ENCODE assay signal across 1 cellular context in genomic region chr19:48363810-48364563, GRCh38.
TF ChIP-seq lines count a peak whose summit lies in the region.

TSS of gene SYNGR4 (plus strand) at chr19:48364367. CDS start at chr19:48365843, 1,476 bp downstream.
TSS of gene TMEM143 (minus strand) at chr19:48363940. CDS start at chr19:48363920, 20 bp downstream.

TF ChIP-seq in H1, 55 proteins besides CTCF, POLR2A, EP300 and RAD21 (continued from another document):
- TF ChIP-seq CHD7 (IDR thresholded peaks at IDR 0.05; ENCODE audit: insufficient replicate concordance, low read length) (no peak), YY1 (IDR thresholded peaks at IDR 0.05; ENCODE audit: low read depth, low read length) (no peak), TAF7 (optimal IDR thresholded peaks at IDR 0.05; ENCODE audit: borderline replicate concordance, low read depth, low read length) (no peak), KDM1A (IDR thresholded peaks at IDR 0.05; ENCODE audit: borderline replicate concordance, low read length) (no peak), MAFK (IDR thresholded peaks at IDR 0.05; ENCODE audit: low read depth, low read length) (no peak; the same call in 1 of the 2 replicates), SAP30 (IDR thresholded peaks at IDR 0.05; ENCODE audit: insufficient read depth, insufficient replicate concordance, low read length) (no peak), SUZ12 (IDR thresholded peaks at IDR 0.05; ENCODE audit: low read length) (no peak), SIN3A (conservative IDR thresholded peaks at IDR 0.05 in 1 of 2, IDR thresholded peaks at IDR 0.05 in 1 of 2; ENCODE audit: low read depth in 1 of 2, low read length in 2 of 2) (no peak), MAX (IDR thresholded peaks at IDR 0.05) (peak; percentile 90), ATF2 (IDR thresholded peaks at IDR 0.05; ENCODE audit: low read length) (no peak), ATF3 (IDR thresholded peaks at IDR 0.05; ENCODE audit: insufficient read depth, low read depth, low read length) (peak; percentile 34; the same call in 1 of the 2 replicates), POU5F1 (IDR thresholded peaks at IDR 0.05; ENCODE audit: low read depth, low read length) (no peak), JUN (IDR thresholded peaks at IDR 0.05; ENCODE audit: low read depth, low read length) (no peak), GABPA (IDR thresholded peaks at IDR 0.05; ENCODE audit: borderline replicate concordance, insufficient read depth, low read length) (no peak), SIX5 (IDR thresholded peaks at IDR 0.05; ENCODE audit: low read depth, low read length) (no peak), BRCA1 (IDR thresholded peaks at IDR 0.05; ENCODE audit: low read depth, low read length) (0 out of 2 replicates have a peak, but pooled peaks have one; percentile 30), TBP (IDR thresholded peaks at IDR 0.05; ENCODE audit: low read depth, low read length) (no peak; the same call in 1 of the 2 replicates), TEAD4 (IDR thresholded peaks at IDR 0.05; ENCODE audit: low read depth, low read length) (no peak), SP2 (IDR thresholded peaks at IDR 0.05; ENCODE audit: low read length) (no peak), CHD1 (IDR thresholded peaks at IDR 0.05; ENCODE audit: low read depth, low read length) (no peak), KDM5A (IDR thresholded peaks at IDR 0.05; ENCODE audit: low read length) (no peak), ASH2L (IDR thresholded peaks at IDR 0.05; ENCODE audit: low read length) (no peak), BCL11A (IDR thresholded peaks at IDR 0.05; ENCODE audit: low read depth in 2 of 2, low read length in 2 of 2) (no peak), HDAC2 (IDR thresholded peaks at IDR 0.05; ENCODE audit: borderline replicate concordance in 1 of 2, low read depth in 2 of 2, low read length in 2 of 2) (0 out of 4 replicates have a peak, but pooled peaks of 1 of the 2 experiments have one; percentile 21), USF2 (IDR thresholded peaks at IDR 0.05; ENCODE audit: low read length) (no peak), RXRA (IDR thresholded peaks at IDR 0.05; ENCODE audit: insufficient read depth, low read depth, low read length) (no peak), NANOG (IDR thresholded peaks at IDR 0.05; ENCODE audit: insufficient read depth, low read depth, low read length, poor library complexity, severe bottlenecking) (no peak), CTBP2 (IDR thresholded peaks at IDR 0.05; ENCODE audit: borderline replicate concordance, insufficient read depth, insufficient read length, low read length) (no peak), SP1 (IDR thresholded peaks at IDR 0.05; ENCODE audit: low read depth, low read length) (peak; percentile 82; the same call in 1 of the 2 replicates), FOSL1 (IDR thresholded peaks at IDR 0.05; ENCODE audit: insufficient read depth, low read depth, low read length) (no peak), TCF12 (IDR thresholded peaks at IDR 0.05; ENCODE audit: low read depth, low read length) (no peak), POLR2AphosphoS5 (IDR thresholded peaks at IDR 0.05; ENCODE audit: low read depth, low read length) (no peak), CHD2 (IDR thresholded peaks at IDR 0.05; ENCODE audit: low read length) (peak; percentile 73; the same call in 1 of the 2 replicates), NRF1 (IDR thresholded peaks at IDR 0.05; ENCODE audit: low read depth, low read length) (peak; percentile 99), KDM4A (IDR thresholded peaks at IDR 0.05; ENCODE audit: low read depth, low read length, severe bottlenecking) (no peak), GTF2F1 (IDR thresholded peaks at IDR 0.05; ENCODE audit: borderline replicate concordance, low read depth, low read length) (no peak), EZH2 (IDR thresholded peaks at IDR 0.05; ENCODE audit: low read depth, low read length, severe bottlenecking) (no peak), BACH1 (IDR thresholded peaks at IDR 0.05; ENCODE audit: low read length) (no peak), CBX8 (IDR thresholded peaks at IDR 0.05; ENCODE audit: borderline replicate concordance, low read depth, low read length) (no peak), TAF1 (IDR thresholded peaks at IDR 0.05; ENCODE audit: low read depth, low read length) (0 out of 2 replicates have a peak, but pooled peaks have one; percentile 42), RFX5 (IDR thresholded peaks at IDR 0.05; ENCODE audit: borderline replicate concordance, low read depth, low read length) (no peak), CEBPB (IDR thresholded peaks at IDR 0.05; ENCODE audit: low read depth, low read length) (no peak), SRF (IDR thresholded peaks at IDR 0.05; ENCODE audit: low read depth, low read length) (no peak), SP4 (IDR thresholded peaks at IDR 0.05; ENCODE audit: low read length) (peak; percentile 94), RBBP5 (IDR thresholded peaks at IDR 0.05; ENCODE audit: borderline replicate concordance, low read depth, low read length) (no peak), CBX5 (IDR thresholded peaks at IDR 0.05; ENCODE audit: low read depth, low read length) (no peak), PHF8 (conservative IDR thresholded peaks at IDR 0.05; ENCODE audit: low read depth, low read length) (no peak; the same call in 1 of the 2 replicates), ZNF274 (IDR thresholded peaks at IDR 0.05; ENCODE audit: borderline replicate concordance, extremely low read depth, low read length) (no peak), SIRT6 (IDR thresholded peaks at IDR 0.05; ENCODE audit: low read length) (no peak), JUND (IDR thresholded peaks at IDR 0.05; ENCODE audit: low read length) (peak; percentile 43; the same call in 1 of the 2 replicates), RNF2 (IDR thresholded peaks at IDR 0.05; ENCODE audit: borderline replicate concordance, low read depth, low read length, missing control alignments, poor library complexity, severe bottlenecking) (no peak), CREB1 (IDR thresholded peaks at IDR 0.05) (peak; percentile 76)
